15 cellular contexts compared by ENCODE assay signal in genomic region chr9:125400725-125401124, GRCh38.
DNase-seq lines count a peak whose midpoint lies in the region; ATAC-seq and TF ChIP-seq lines count a peak whose summit lies in the region.
"Had no signal": no experiment of that assay in that cellular context is flagged by ENCODE, and none has a peak within 500 bp of the region (broad histone marks: within the 10 kb centered on the region; RNA-seq: fewer than 3 reads in every experiment).

No MANE protein-coding gene starts in this region.

- in situ Hi-C loops in Panc1 (cut with HindIII; ENCODE audit: low pct_unique_long_range_greater_than_20kb, low sequenced_read_pairs): no loop called here

- BruUV-seq in Panc1 (replicated peaks; lab: Mats Ljungman, UMichigan): no TSS peak

- TF ChIP-seq POLR2A in sigmoid colon (IDR thresholded peaks at IDR 0.05): no peak

- H3K4me3 ChIP-seq in Panc1 (ENCODE audit: low read depth in 2 of 2, low read length in 2 of 2): no peak overlapping the region
- no peak overlapping the region for H3K4me3 ChIP-seq in neural progenitor cell
- no peak overlapping the region for H3K4me3 ChIP-seq in sigmoid colon
- no peak overlapping the region for H3K4me3 ChIP-seq in tibial artery
- H3K4me3 ChIP-seq: BLaER1 treated with 17β-estradiol and CSF1 and Interleukin-3, amounts not matched to agents 10 nM and 100 nM; GM23248 had no signal

- CTCF ChIA-PET in Panc1 (lab: Charles Lee): no interaction called here

- no peak overlapping the region for H3K4me3 Mint-ChIP-seq in neural progenitor cell
- H3K4me3 Mint-ChIP-seq: CD4-positive, CD25-positive, alpha-beta regulatory T cell; HFFc6 had no signal

- WGBS in sigmoid colon, 2 donors: 83 to 85% methylated on average over 7 of the region's 7 CpGs

- peaks cover 9% of the 10 kb centered on the region for H3F3A ChIP-seq in neural progenitor cell (ENCODE audit: low read depth)

- DNase-seq in DMS 273 (lab: John Stamatoyannopoulos, UW; ENCODE audit: unreplicated experiment) (peak; percentile 60), DMS 273 treated with DMSO at 0.1 percent for 48 hours (lab: John Stamatoyannopoulos, UW) (no peak), Panc1 (ENCODE audit: low read depth, low spot score) (no peak), neural progenitor cell (ENCODE audit: low spot score) (no peak), sigmoid colon (no peak), tibial artery (no peak)
- DNase-seq: CD4-positive, CD25-positive, alpha-beta regulatory T cell; DMS79; HCEC 1CT; HFFc6; Karpas-422 had no signal

- no peak overlapping the region for H3K4me2 ChIP-seq in neural progenitor cell
- H3K4me2 ChIP-seq: BLaER1 treated with 17β-estradiol and CSF1 and Interleukin-3, amounts not matched to agents 10 nM and 100 nM had no signal

- intact Hi-C loops in Panc1 (cut with micrococcal nuclease; ENCODE audit: unreplicated experiment) (no loop called here), sigmoid colon (cut with DNase I) (no loop called here), tibial artery (cut with DNase I; ENCODE audit: low total_unique reads) (no loop called here)

- H2AFZ ChIP-seq in neural progenitor cell (replicated peaks): peak overlapping the region; percentile 50
- H2AFZ ChIP-seq: GM23248 had no signal

- POLR2A ChIA-PET in Panc1 (lab: Charles Lee): no interaction called here

- H3K36me3 ChIP-seq in Panc1 (ENCODE audit: control insufficient read depth, insufficient read depth, low read length): no peaks in the 10 kb centered on the region
- no peaks in the 10 kb centered on the region for H3K36me3 ChIP-seq in neural progenitor cell
- no peaks in the 10 kb centered on the region for H3K36me3 ChIP-seq in sigmoid colon
- H3K36me3 ChIP-seq in tibial artery: no peaks in the 10 kb centered on the region
- H3K36me3 ChIP-seq: BLaER1 treated with 17β-estradiol and CSF1 and Interleukin-3, amounts not matched to agents 10 nM and 100 nM had no signal

- H3K36me3 Mint-ChIP-seq in neural progenitor cell: no peaks in the 10 kb centered on the region
- H3K36me3 Mint-ChIP-seq: CD4-positive, CD25-positive, alpha-beta regulatory T cell had no signal

- H3K27ac ChIP-seq in Panc1 (ENCODE audit: low read length): no peak overlapping the region
- no peak overlapping the region for H3K27ac ChIP-seq in neural progenitor cell
- no peak overlapping the region for H3K27ac ChIP-seq in sigmoid colon
- H3K27ac ChIP-seq in tibial artery: no peak overlapping the region
- H3K27ac ChIP-seq: 22Rv1; BLaER1 treated with 17β-estradiol and CSF1 and Interleukin-3, amounts not matched to agents 10 nM and 100 nM; GM23248 had no signal

- peak; percentile 53; the same call in 1 of the 2 replicates for ATAC-seq in Panc1
- ATAC-seq in HG03571 (IDR thresholded peaks at IDR 0.05; ENCODE audit: unreplicated experiment): no peak

- H3K27ac Mint-ChIP-seq in neural progenitor cell: no peak overlapping the region
- H3K27ac Mint-ChIP-seq: HFFc6 had no signal

- no peak overlapping the region for H3K9ac ChIP-seq in neural progenitor cell
- H3K9ac ChIP-seq: GM23248 had no signal

- H3K79me2 ChIP-seq in neural progenitor cell (ENCODE audit: low read depth): no peaks in the 10 kb centered on the region

- H3K27me3 ChIP-seq in Panc1 (ENCODE audit: control insufficient read depth, insufficient read depth, low read length) (no peaks in the 10 kb centered on the region), neural progenitor cell (no peaks in the 10 kb centered on the region), sigmoid colon (no peaks in the 10 kb centered on the region), tibial artery (peaks cover 0 to 3% of the 10 kb centered on the region in 2 donors)
- H3K27me3 ChIP-seq: BLaER1 treated with 17β-estradiol and CSF1 and Interleukin-3, amounts not matched to agents 10 nM and 100 nM had no signal

- no peaks in the 10 kb centered on the region for H3K9me3 Mint-ChIP-seq in neural progenitor cell
- H3K9me3 Mint-ChIP-seq: HFFc6 had no signal

- no peaks in the 10 kb centered on the region for H4K20me1 ChIP-seq in neural progenitor cell (ENCODE audit: low read depth)
- H4K20me1 ChIP-seq: BLaER1 treated with 17β-estradiol and CSF1 and Interleukin-3, amounts not matched to agents 10 nM and 100 nM had no signal

- peaks cover 3% of the 10 kb centered on the region for H3K27me3 Mint-ChIP-seq in neural progenitor cell (ENCODE audit: insufficient read depth, low read depth)

- no peak for TF ChIP-seq EP300 in sigmoid colon (IDR thresholded peaks at IDR 0.05)

- no peak for TF ChIP-seq CTCF in Panc1 (IDR thresholded peaks at IDR 0.05)
- TF ChIP-seq CTCF in neural progenitor cell (IDR thresholded peaks at IDR 0.05): no peak
- TF ChIP-seq CTCF in sigmoid colon (IDR thresholded peaks at IDR 0.05): no peak
- no peak for TF ChIP-seq CTCF in tibial artery (IDR thresholded peaks at IDR 0.05)

- no peaks in the 10 kb centered on the region for H3K9me3 ChIP-seq in Panc1 (ENCODE audit: control insufficient read depth, insufficient read depth, low read depth, low read length)
- H3K9me3 ChIP-seq in neural progenitor cell (ENCODE audit: low read depth): no peaks in the 10 kb centered on the region
- H3K9me3 ChIP-seq in sigmoid colon: no peaks in the 10 kb centered on the region
- H3K9me3 ChIP-seq in tibial artery: no peaks in the 10 kb centered on the region
- H3K9me3 ChIP-seq: BLaER1 treated with 17β-estradiol and CSF1 and Interleukin-3, amounts not matched to agents 10 nM and 100 nM had no signal

- no peaks in the 10 kb centered on the region for H3K4me1 ChIP-seq in Panc1 (ENCODE audit: control insufficient read depth, insufficient read depth, low read length)
- H3K4me1 ChIP-seq in neural progenitor cell: no peaks in the 10 kb centered on the region
- H3K4me1 ChIP-seq in sigmoid colon: no peaks in the 10 kb centered on the region
- no peaks in the 10 kb centered on the region for H3K4me1 ChIP-seq in tibial artery
- H3K4me1 ChIP-seq: BLaER1 treated with 17β-estradiol and CSF1 and Interleukin-3, amounts not matched to agents 10 nM and 100 nM had no signal

- peaks cover 6% of the 10 kb centered on the region for H3K4me1 Mint-ChIP-seq in neural progenitor cell
